In genomic region chr3:195178124-195178910, GRCh38 we compare ENCODE assay signal across 13 cellular contexts.
DNase-seq lines count a peak whose midpoint lies in the region; ATAC-seq and TF ChIP-seq lines count a peak whose summit lies in the region.
"Had no signal": no experiment of that assay in that cellular context is flagged by ENCODE, and none has a peak within 500 bp of the region (broad histone marks: within the 10 kb centered on the region; RNA-seq: fewer than 3 reads in every experiment).

No MANE protein-coding gene starts in this region.

- H3K9ac ChIP-seq in colonic mucosa (ENCODE audit: low read depth in 2 of 2, low read length in 2 of 2), result no peak overlapping the region

- no peak for TF ChIP-seq CTCF in heart right ventricle (IDR thresholded peaks at IDR 0.05)
- TF ChIP-seq CTCF in thoracic aorta (IDR thresholded peaks at IDR 0.05), result no peak
- TF ChIP-seq CTCF in colonic mucosa (IDR thresholded peaks at IDR 0.05), result no peak

- no peaks in the 10 kb centered on the region for H3K9me3 Mint-ChIP-seq in activated T-cell treated with anti-CD3 and anti-CD28 coated beads, Interleukin-2, amount 50 U/mL, for 4 hours

- peaks cover 26 to 77% (median 63%) of the 10 kb centered on the region in 9 donors for H3K4me1 ChIP-seq in heart right ventricle
- peaks cover 0 to 6% of the 10 kb centered on the region in 2 donors for H3K4me1 ChIP-seq in thoracic aorta (ENCODE audit: control insufficient read depth in 1 of 2, low read depth in 2 of 2)
- H3K4me1 ChIP-seq in colonic mucosa, result no peaks in the 10 kb centered on the region
- H3K4me1 ChIP-seq: A549, pancreas had no signal

- peak overlapping the region in 9 of 10 donors; percentile 71 to 90 (median 81) for H3K27ac ChIP-seq in heart right ventricle
- H3K27ac ChIP-seq in thoracic aorta, result no peak overlapping the region
- no peak overlapping the region for H3K27ac ChIP-seq in colonic mucosa
- H3K27ac ChIP-seq: A549, foreskin keratinocyte, pancreas had no signal

- H3K4me3 Mint-ChIP-seq in activated T-cell treated with anti-CD3 and anti-CD28 coated beads, Interleukin-2, amount 50 U/mL, for 4 hours, result no peak overlapping the region

- peaks cover 0 to 4% (median 0%) of the 10 kb centered on the region in 9 donors for H3K36me3 ChIP-seq in heart right ventricle
- H3K36me3 ChIP-seq in thoracic aorta, result no peaks in the 10 kb centered on the region
- H3K36me3 ChIP-seq in colonic mucosa, result no peaks in the 10 kb centered on the region
- H3K36me3 ChIP-seq: pancreas had no signal

- H3K27me3 ChIP-seq in heart right ventricle (no peaks in the 10 kb centered on the region), thoracic aorta (replicated peaks; ENCODE audit: insufficient read depth) (no peaks in the 10 kb centered on the region), colonic mucosa (no peaks in the 10 kb centered on the region)
- H3K27me3 ChIP-seq: foreskin keratinocyte, pancreas had no signal

- H3K4me3 ChIP-seq in heart right ventricle (peak overlapping the region in 4 of 10 donors; percentile 11 to 28 (median 18)), thoracic aorta (peak overlapping the region; percentile 25), colonic mucosa (no peak overlapping the region)
- H3K4me3 ChIP-seq: A549, pancreas had no signal

- WGBS in heart right ventricle, 2 donors, result 34 to 39% methylated on average over 17 of the region's 17 CpGs

- intact Hi-C loops in heart right ventricle (cut with DNase I) (loop anchor here in 1 of 10 donors (10.0 kb wide), 1 partner anchor 56 kb away; no protein-coding TSS in a partner anchor), colonic mucosa (cut with DNase I) (no loop called here)

- H3K9me3 ChIP-seq in heart right ventricle, result no peaks in the 10 kb centered on the region
- H3K9me3 ChIP-seq in thoracic aorta, result no peaks in the 10 kb centered on the region
- H3K9me3 ChIP-seq in colonic mucosa, result no peaks in the 10 kb centered on the region
- H3K9me3 ChIP-seq: A549, pancreas had no signal

- H3K36me3 Mint-ChIP-seq in activated T-cell treated with anti-CD3 and anti-CD28 coated beads, Interleukin-2, amount 50 U/mL, for 4 hours (ENCODE audit: insufficient read depth), result peaks cover 11% of the 10 kb centered on the region

- peaks cover 21% of the 10 kb centered on the region for H3K4me1 Mint-ChIP-seq in activated T-cell treated with anti-CD3 and anti-CD28 coated beads, Interleukin-2, amount 50 U/mL, for 4 hours (ENCODE audit: low read depth)

- DNase-seq in NCI-H748 (lab: John Stamatoyannopoulos, UW; ENCODE audit: unreplicated experiment) (peak; percentile 9), NCI-H748 treated with DMSO at 0.1 percent for 48 hours (lab: John Stamatoyannopoulos, UW) (no peak), SW480 (ENCODE audit: low spot score) (peak; percentile 83), heart right ventricle (peak; percentile 56 to 65), thoracic aorta (ENCODE audit: low spot score) (no peak), 8988T (no peak), colonic mucosa (no peak)
- DNase-seq in activated T-cell treated with anti-CD3 and anti-CD28 coated beads, Interleukin-2, amount 50 U/mL, for 4 hours, result no peak
- DNase-seq: activated gamma-delta T cell; foreskin keratinocyte; pancreas; stimulated activated CD4-positive, alpha-beta T cell treated with anti-CD3 and anti-CD28 coated beads, Interleukin-2, amount 100 ng/mL, for 48 hours had no signal

- no peaks in the 10 kb centered on the region for H3K27me3 Mint-ChIP-seq in activated T-cell treated with anti-CD3 and anti-CD28 coated beads, Interleukin-2, amount 50 U/mL, for 4 hours (ENCODE audit: low read depth)

- ATAC-seq in heart right ventricle (peak; percentile 37 to 71 (median 48)), thoracic aorta (ENCODE audit: insufficient number of reproducible peaks, low FRiP score, low read depth) (no peak)
- ATAC-seq in activated T-cell treated with anti-CD3 and anti-CD28 coated beads, Interleukin-2, amount 50 U/mL, for 4 hours, result no peak
- ATAC-seq: A549, foreskin keratinocyte, pancreas had no signal

Comparison
In these comparisons a context has a peak if more than half of its experiments do, and no peak if none do; other contexts are left out.
1. DNase-seq: peak in NCI-H748 (single experiment), SW480 (single experiment) and heart right ventricle (2 of 2); none in NCI-H748 treated with DMSO at 0.1 percent for 48 hours (single experiment), thoracic aorta (single experiment), activated T-cell treated with anti-CD3 and anti-CD28 coated beads, Interleukin-2, amount 50 U/mL, for 4 hours (single experiment), 8988T (single experiment) and colonic mucosa (single experiment).
2. ATAC-seq: peak in heart right ventricle (8 of 8); none in thoracic aorta (single experiment) and activated T-cell treated with anti-CD3 and anti-CD28 coated beads, Interleukin-2, amount 50 U/mL, for 4 hours (0 of 2).
3. H3K27ac ChIP-seq: peak in heart right ventricle (9 of 10); none in thoracic aorta (0 of 2) and colonic mucosa (single experiment).